Comparison of ENCODE assay signal across 1 cellular context in the genomic region with DNA sequence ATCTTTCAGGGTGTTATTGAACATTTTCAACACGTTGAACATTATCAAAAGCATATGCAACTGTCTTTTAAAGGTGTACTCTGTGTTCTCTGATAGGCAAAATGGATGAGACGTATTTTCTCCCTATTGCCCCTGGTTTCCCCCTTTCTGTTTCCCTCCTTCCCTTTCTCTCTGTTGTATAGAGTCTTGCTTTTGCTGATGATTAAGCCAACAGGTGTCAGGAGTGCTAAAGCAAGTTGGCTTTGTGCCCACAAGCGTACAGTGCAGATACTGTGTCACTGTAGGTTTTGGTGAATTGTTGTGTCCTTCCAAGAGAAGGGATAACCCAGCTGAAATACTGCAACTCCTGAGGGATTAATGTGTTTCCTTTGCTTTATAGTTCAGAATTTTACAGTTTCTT.
TF ChIP-seq lines count a peak whose summit lies in the region.

No MANE protein-coding gene starts in this region.

TF ChIP-seq in GM23338, 12 proteins besides CTCF, POLR2A, EP300 and RAD21 (continued from another document):
- TF ChIP-seq, protein P1, sequence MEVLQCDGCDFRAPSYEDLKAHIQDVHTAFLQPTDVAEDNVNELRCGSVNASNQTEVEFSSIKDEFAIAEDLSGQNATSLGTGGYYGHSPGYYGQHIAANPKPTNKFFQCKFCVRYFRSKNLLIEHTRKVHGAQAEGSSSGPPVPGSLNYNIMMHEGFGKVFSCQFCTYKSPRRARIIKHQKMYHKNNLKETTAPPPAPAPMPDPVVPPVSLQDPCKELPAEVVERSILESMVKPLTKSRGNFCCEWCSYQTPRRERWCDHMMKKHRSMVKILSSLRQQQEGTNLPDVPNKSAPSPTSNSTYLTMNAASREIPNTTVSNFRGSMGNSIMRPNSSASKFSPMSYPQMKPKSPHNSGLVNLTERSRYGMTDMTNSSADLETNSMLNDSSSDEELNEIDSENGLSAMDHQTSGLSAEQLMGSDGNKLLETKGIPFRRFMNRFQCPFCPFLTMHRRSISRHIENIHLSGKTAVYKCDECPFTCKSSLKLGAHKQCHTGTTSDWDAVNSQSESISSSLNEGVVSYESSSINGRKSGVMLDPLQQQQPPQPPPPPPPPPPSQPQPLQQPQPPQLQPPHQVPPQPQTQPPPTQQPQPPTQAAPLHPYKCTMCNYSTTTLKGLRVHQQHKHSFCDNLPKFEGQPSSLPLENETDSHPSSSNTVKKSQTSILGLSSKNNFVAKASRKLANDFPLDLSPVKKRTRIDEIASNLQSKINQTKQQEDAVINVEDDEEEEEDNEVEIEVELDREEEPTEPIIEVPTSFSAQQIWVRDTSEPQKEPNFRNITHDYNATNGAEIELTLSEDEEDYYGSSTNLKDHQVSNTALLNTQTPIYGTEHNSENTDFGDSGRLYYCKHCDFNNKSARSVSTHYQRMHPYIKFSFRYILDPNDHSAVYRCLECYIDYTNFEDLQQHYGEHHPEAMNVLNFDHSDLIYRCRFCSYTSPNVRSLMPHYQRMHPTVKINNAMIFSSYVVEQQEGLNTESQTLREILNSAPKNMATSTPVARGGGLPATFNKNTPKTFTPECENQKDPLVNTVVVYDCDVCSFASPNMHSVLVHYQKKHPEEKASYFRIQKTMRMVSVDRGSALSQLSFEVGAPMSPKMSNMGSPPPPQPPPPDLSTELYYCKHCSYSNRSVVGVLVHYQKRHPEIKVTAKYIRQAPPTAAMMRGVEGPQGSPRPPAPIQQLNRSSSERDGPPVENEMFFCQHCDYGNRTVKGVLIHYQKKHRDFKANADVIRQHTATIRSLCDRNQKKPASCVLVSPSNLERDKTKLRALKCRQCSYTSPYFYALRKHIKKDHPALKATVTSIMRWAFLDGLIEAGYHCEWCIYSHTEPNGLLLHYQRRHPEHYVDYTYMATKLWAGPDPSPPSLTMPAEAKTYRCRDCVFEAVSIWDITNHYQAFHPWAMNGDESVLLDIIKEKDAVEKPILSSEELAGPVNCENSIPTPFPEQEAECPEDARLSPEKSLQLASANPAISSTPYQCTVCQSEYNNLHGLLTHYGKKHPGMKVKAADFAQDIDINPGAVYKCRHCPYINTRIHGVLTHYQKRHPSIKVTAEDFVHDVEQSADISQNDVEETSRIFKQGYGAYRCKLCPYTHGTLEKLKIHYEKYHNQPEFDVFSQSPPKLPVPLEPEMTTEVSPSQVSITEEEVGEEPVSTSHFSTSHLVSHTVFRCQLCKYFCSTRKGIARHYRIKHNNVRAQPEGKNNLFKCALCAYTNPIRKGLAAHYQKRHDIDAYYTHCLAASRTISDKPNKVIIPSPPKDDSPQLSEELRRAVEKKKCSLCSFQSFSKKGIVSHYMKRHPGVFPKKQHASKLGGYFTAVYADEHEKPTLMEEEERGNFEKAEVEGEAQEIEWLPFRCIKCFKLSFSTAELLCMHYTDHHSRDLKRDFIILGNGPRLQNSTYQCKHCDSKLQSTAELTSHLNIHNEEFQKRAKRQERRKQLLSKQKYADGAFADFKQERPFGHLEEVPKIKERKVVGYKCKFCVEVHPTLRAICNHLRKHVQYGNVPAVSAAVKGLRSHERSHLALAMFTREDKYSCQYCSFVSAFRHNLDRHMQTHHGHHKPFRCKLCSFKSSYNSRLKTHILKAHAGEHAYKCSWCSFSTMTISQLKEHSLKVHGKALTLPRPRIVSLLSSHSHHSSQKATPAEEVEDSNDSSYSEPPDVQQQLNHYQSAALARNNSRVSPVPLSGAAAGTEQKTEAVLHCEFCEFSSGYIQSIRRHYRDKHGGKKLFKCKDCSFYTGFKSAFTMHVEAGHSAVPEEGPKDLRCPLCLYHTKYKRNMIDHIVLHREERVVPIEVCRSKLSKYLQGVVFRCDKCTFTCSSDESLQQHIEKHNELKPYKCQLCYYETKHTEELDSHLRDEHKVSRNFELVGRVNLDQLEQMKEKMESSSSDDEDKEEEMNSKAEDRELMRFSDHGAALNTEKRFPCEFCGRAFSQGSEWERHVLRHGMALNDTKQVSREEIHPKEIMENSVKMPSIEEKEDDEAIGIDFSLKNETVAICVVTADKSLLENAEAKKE (CRISPR knock-in tag; IDR thresholded peaks at IDR 0.05): no peak
- TF ChIP-seq JUNB (IDR thresholded peaks at IDR 0.05; ENCODE audit: unreplicated experiment): no peak
- no peak for TF ChIP-seq CREB1 (CRISPR knock-in tag; IDR thresholded peaks at IDR 0.05; ENCODE audit: low read depth)
- no peak for TF ChIP-seq POLR2AphosphoS5 (IDR thresholded peaks at IDR 0.05; ENCODE audit: low read depth)
- TF ChIP-seq, protein P2, sequence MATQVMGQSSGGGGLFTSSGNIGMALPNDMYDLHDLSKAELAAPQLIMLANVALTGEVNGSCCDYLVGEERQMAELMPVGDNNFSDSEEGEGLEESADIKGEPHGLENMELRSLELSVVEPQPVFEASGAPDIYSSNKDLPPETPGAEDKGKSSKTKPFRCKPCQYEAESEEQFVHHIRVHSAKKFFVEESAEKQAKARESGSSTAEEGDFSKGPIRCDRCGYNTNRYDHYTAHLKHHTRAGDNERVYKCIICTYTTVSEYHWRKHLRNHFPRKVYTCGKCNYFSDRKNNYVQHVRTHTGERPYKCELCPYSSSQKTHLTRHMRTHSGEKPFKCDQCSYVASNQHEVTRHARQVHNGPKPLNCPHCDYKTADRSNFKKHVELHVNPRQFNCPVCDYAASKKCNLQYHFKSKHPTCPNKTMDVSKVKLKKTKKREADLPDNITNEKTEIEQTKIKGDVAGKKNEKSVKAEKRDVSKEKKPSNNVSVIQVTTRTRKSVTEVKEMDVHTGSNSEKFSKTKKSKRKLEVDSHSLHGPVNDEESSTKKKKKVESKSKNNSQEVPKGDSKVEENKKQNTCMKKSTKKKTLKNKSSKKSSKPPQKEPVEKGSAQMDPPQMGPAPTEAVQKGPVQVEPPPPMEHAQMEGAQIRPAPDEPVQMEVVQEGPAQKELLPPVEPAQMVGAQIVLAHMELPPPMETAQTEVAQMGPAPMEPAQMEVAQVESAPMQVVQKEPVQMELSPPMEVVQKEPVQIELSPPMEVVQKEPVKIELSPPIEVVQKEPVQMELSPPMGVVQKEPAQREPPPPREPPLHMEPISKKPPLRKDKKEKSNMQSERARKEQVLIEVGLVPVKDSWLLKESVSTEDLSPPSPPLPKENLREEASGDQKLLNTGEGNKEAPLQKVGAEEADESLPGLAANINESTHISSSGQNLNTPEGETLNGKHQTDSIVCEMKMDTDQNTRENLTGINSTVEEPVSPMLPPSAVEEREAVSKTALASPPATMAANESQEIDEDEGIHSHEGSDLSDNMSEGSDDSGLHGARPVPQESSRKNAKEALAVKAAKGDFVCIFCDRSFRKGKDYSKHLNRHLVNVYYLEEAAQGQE (IDR thresholded peaks at IDR 0.05; ENCODE audit: unreplicated experiment): no peak
- TF ChIP-seq NANOG (IDR thresholded peaks at IDR 0.05; ENCODE audit: borderline replicate concordance): no peak
- no peak for TF ChIP-seq EZH2phosphoT487 (IDR thresholded peaks at IDR 0.05; ENCODE audit: unreplicated experiment)
- no peak for TF ChIP-seq ETS1 (IDR thresholded peaks at IDR 0.05)
